In genomic region chr1:170168263-170168662, GRCh38 we compare ENCODE assay signal across 9 cellular contexts. TPM values are rescaled to one million over a fixed set of nuclear protein-coding genes. Genes with fewer than 3 reads are reported as not detected.
DNase-seq lines count a peak whose midpoint lies in the region; ATAC-seq and TF ChIP-seq lines count a peak whose summit lies in the region.
"Had no signal": no experiment of that assay in that cellular context is flagged by ENCODE, and none has a peak within 500 bp of the region (broad histone marks: within the 10 kb centered on the region; RNA-seq: fewer than 3 reads in every experiment).

No MANE protein-coding gene starts in this region.

- H3K27me3 Mint-ChIP-seq in CD8-positive, alpha-beta T cell (ENCODE audit: low read depth), result no peaks in the 10 kb centered on the region
- peaks cover 2% of the 10 kb centered on the region for H3K27me3 Mint-ChIP-seq in activated CD4-positive, alpha-beta memory T cell treated with anti-CD3 and anti-CD28 coated beads for 36 hours

- H3K27me3 ChIP-seq in CD8-positive, alpha-beta T cell (ENCODE audit: insufficient read depth, low read length), result no peaks in the 10 kb centered on the region
- H3K27me3 ChIP-seq in WERI-Rb-1 (ENCODE audit: insufficient read depth, low read depth, severe bottlenecking), result no peaks in the 10 kb centered on the region

- no peaks in the 10 kb centered on the region for H3K9me3 ChIP-seq in CD8-positive, alpha-beta T cell (ENCODE audit: low read length)
- no peaks in the 10 kb centered on the region for H3K9me3 ChIP-seq in WERI-Rb-1 (ENCODE audit: severe bottlenecking)

- no peak overlapping the region for H3K4me3 ChIP-seq in CD8-positive, alpha-beta T cell (ENCODE audit: low read depth, low read length)
- H3K4me3 ChIP-seq in WERI-Rb-1 (ENCODE audit: low read depth, low read length), result no peak overlapping the region

- no peak for TF ChIP-seq CTCF in CD8-positive, alpha-beta T cell (IDR thresholded peaks at IDR 0.05)
- no peak for TF ChIP-seq CTCF in WERI-Rb-1 (IDR thresholded peaks at IDR 0.05; ENCODE audit: low read depth, low read length)

- H3K4me3 Mint-ChIP-seq in CD8-positive, alpha-beta T cell, result peak overlapping the region; percentile 13
- peak overlapping the region; percentile 14 for H3K4me3 Mint-ChIP-seq in activated CD4-positive, alpha-beta memory T cell treated with anti-CD3 and anti-CD28 coated beads for 36 hours

- no peak for DNase-seq in CD8-positive, alpha-beta T cell
- DNase-seq in KBM-7, result peak; percentile 3
- no peak for DNase-seq in activated CD4-positive, alpha-beta memory T cell treated with anti-CD3 and anti-CD28 coated beads for 36 hours
- no peak for DNase-seq in left colon
- DNase-seq in activated CD4-positive, CD25-positive, alpha-beta regulatory T cell treated with anti-CD3 and anti-CD28 coated beads, Interleukin-2, amount 50 U/mL, for 72 hours, result no peak
- DNase-seq in globus pallidus (ENCODE audit: low spot score), result no peak
- no peak for DNase-seq in WERI-Rb-1

- CTCF ChIA-PET in CD8-positive, alpha-beta T cell (lab: Charles Lee), result no interaction called here
- CTCF ChIA-PET in activated CD4-positive, alpha-beta memory T cell treated with anti-CD3 and anti-CD28 coated beads for 36 hours (lab: Charles Lee), result no interaction called here

- H3K36me3 ChIP-seq in CD8-positive, alpha-beta T cell (ENCODE audit: insufficient read depth, low read length), result no peaks in the 10 kb centered on the region
- no peaks in the 10 kb centered on the region for H3K36me3 ChIP-seq in WERI-Rb-1

- in situ Hi-C loops in KBM-7 (cut with MboI; ENCODE audit: low pct_unique_long_range_greater_than_20kb, low sequenced_read_pairs), result no loop called here

- peak overlapping the region; percentile 20 for H3K27ac Mint-ChIP-seq in CD8-positive, alpha-beta T cell
- H3K27ac Mint-ChIP-seq in activated CD4-positive, alpha-beta memory T cell treated with anti-CD3 and anti-CD28 coated beads for 36 hours, result no peak overlapping the region

- H3K27ac ChIP-seq in CD8-positive, alpha-beta T cell (ENCODE audit: low read depth, low read length), result no peak overlapping the region
- H3K27ac ChIP-seq in WERI-Rb-1, result no peak overlapping the region

- intact Hi-C loops in CD8-positive, alpha-beta T cell (cut with DNase I, micrococcal nuclease), result no loop called here
- intact Hi-C loops in activated CD4-positive, alpha-beta memory T cell treated with anti-CD3 and anti-CD28 coated beads for 36 hours (cut with micrococcal nuclease), result no loop called here
- intact Hi-C loops in left colon (cut with DNase I, micrococcal nuclease), result no loop called here

- H3K9me3 Mint-ChIP-seq in CD8-positive, alpha-beta T cell, result peaks cover 9% of the 10 kb centered on the region
- H3K9me3 Mint-ChIP-seq in activated CD4-positive, alpha-beta memory T cell treated with anti-CD3 and anti-CD28 coated beads for 36 hours, result peaks cover 11% of the 10 kb centered on the region

- no peaks in the 10 kb centered on the region for H3K36me3 Mint-ChIP-seq in CD8-positive, alpha-beta T cell
- no peaks in the 10 kb centered on the region for H3K36me3 Mint-ChIP-seq in activated CD4-positive, alpha-beta memory T cell treated with anti-CD3 and anti-CD28 coated beads for 36 hours

- POLR2A ChIA-PET in CD8-positive, alpha-beta T cell (lab: Charles Lee), result no interaction called here
- POLR2A ChIA-PET in activated CD4-positive, alpha-beta memory T cell treated with anti-CD3 and anti-CD28 coated beads for 36 hours (lab: Charles Lee), result no interaction called here

- H3K4me1 Mint-ChIP-seq in CD8-positive, alpha-beta T cell (ENCODE audit: low read depth), result peaks cover 11% of the 10 kb centered on the region
- H3K4me1 Mint-ChIP-seq in activated CD4-positive, alpha-beta memory T cell treated with anti-CD3 and anti-CD28 coated beads for 36 hours (ENCODE audit: low read depth), result peaks cover 7% of the 10 kb centered on the region

- no peak for ATAC-seq in CD8-positive, alpha-beta T cell
- peak; percentile 38 for ATAC-seq in left colon
- no peak for ATAC-seq in HG02759 (IDR thresholded peaks at IDR 0.05; ENCODE audit: unreplicated experiment)

- no peaks in the 10 kb centered on the region for H3K4me1 ChIP-seq in CD8-positive, alpha-beta T cell (ENCODE audit: insufficient read depth, low read length)

RNA-seq across cellular contexts. Expression of gene NTMT2, which starts 22.5 kb away (rescaled TPM):
- total RNA-seq in CD8-positive, alpha-beta T cell, result not detected
- total RNA-seq in activated CD4-positive, alpha-beta memory T cell treated with anti-CD3 and anti-CD28 coated beads for 36 hours, result not detected
- not detected for total RNA-seq in left colon
- total RNA-seq: posterior vena cava had no signal
